15 cellular contexts compared by ENCODE assay signal in the genomic region with DNA sequence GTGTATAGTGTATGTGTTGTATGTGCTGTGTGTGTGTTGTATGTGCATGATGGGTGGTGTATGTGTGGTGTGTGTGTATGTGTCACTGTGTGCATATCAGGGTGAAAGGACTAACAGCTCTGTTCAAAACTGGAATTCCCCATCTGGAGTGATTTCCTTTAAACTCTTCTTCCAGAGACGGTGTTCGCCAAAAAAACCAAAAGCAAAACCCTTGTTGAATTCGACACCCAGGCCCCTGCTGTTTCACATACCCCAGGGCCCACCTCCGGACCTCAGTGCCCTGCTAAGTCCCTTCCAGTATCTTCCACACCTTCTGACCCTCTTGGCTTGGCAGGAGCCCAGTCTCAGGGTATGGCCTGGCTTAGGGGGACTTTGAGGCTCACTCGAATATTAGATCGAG. TPM values are rescaled to one million over a fixed set of nuclear protein-coding genes. Genes with fewer than 3 reads are reported as not detected.
DNase-seq lines count a peak whose midpoint lies in the region; FAIRE-seq and TF ChIP-seq lines count a peak whose summit lies in the region.
"Had no signal": no experiment of that assay in that cellular context is flagged by ENCODE, and none has a peak within 500 bp of the region (broad histone marks: within the 10 kb centered on the region; RNA-seq: fewer than 3 reads in every experiment).

No MANE protein-coding gene starts in this region.

- H2BK12ac ChIP-seq in mesenchymal stem cell (ENCODE audit: low read length in 2 of 2) = no peak overlapping the region

- DNase-seq in GM12892 (ENCODE audit: insufficient read length) = no peak
- DNase-seq in brain microvascular endothelial cell = peak; percentile 43
- peak; percentile 62 for DNase-seq in mesenchymal stem cell
- no peak for DNase-seq in NK-92 treated with Interleukin-12 subunit alpha and Interleukin-12 subunit beta, amount 100 ng/mL, for 24 hours (lab: John Stamatoyannopoulos, UW)
- DNase-seq in AG08396 (ENCODE audit: low spot score) = no peak
- no peak for DNase-seq in MM.1S
- DNase-seq in kidney = no peak
- DNase-seq: activated CD4-positive, alpha-beta memory T cell treated with anti-CD3 and anti-CD28 coated beads, Interleukin-2, amount 10 ng/mL, durations not matched to agents 7 days and 5 days; adrenal gland; DMS153; mesendoderm; NCI-H526 treated with DMSO at 0.1 percent for 48 hours; stimulated activated CD4-positive, alpha-beta T cell treated with anti-CD3 and anti-CD28 coated beads, Interleukin-1b, Interleukin-23, amount 100 ng/mL, for 48 hours had no signal

- H3K4me1 ChIP-seq in ACC112 (ENCODE audit: control insufficient read depth, insufficient read depth, low read length, unreplicated experiment) (peaks cover 31% of the 10 kb centered on the region), mesenchymal stem cell (ENCODE audit: control insufficient read depth, insufficient read depth, low read depth, low read length) (peaks cover 20% of the 10 kb centered on the region), MM.1S (ENCODE audit: low read length) (no peaks in the 10 kb centered on the region), kidney (ENCODE audit: control insufficient read depth in 1 of 2, insufficient read depth in 1 of 2, low read depth in 1 of 2, low read length in 2 of 2) (no peaks in the 10 kb centered on the region)
- H3K4me1 ChIP-seq: adrenal gland had no signal

- H2AFZ ChIP-seq in ACC112 (ENCODE audit: low read length, unreplicated experiment) = peak overlapping the region; percentile 61
- H2AFZ ChIP-seq in mesenchymal stem cell (ENCODE audit: low read depth, low read length) = no peak overlapping the region
- no peak overlapping the region for H2AFZ ChIP-seq in MM.1S (ENCODE audit: low read length)

- no peak overlapping the region for H4K91ac ChIP-seq in mesenchymal stem cell (ENCODE audit: low read length)

- 90% methylated on average over 6 of the region's 6 CpGs for WGBS in mesenchymal stem cell

- H3K9me3 ChIP-seq in mesenchymal stem cell (ENCODE audit: control insufficient read depth, low read length) (peaks cover 2% of the 10 kb centered on the region), MM.1S (replicated peaks; ENCODE audit: insufficient read depth, low read length) (no peaks in the 10 kb centered on the region), kidney (ENCODE audit: control insufficient read depth in 1 of 2, low read length in 2 of 2) (no peaks in the 10 kb centered on the region)
- H3K9me3 ChIP-seq: adrenal gland had no signal

- H3K9me2 ChIP-seq in MM.1S (replicated peaks; ENCODE audit: insufficient read depth, low read length) = no peaks in the 10 kb centered on the region

- H3K27ac ChIP-seq in ACC112 (ENCODE audit: low read depth, low read length) (peak overlapping the region; percentile 94), brain microvascular endothelial cell (peak overlapping the region; percentile 93), mesenchymal stem cell (ENCODE audit: low read length, poor library complexity, severe bottlenecking) (no peak overlapping the region), MM.1S (ENCODE audit: low read length) (no peak overlapping the region), kidney (ENCODE audit: low read depth in 2 of 2, low read length in 2 of 2) (no peak overlapping the region)
- H3K27ac ChIP-seq: adrenal gland had no signal

- no peak overlapping the region for H3K18ac ChIP-seq in mesenchymal stem cell (ENCODE audit: low read depth in 1 of 2, low read length in 2 of 2)

- FAIRE-seq in GM12892 (lab: Jason Lieb, UNC) (peak; percentile 14), kidney (lab: Jason Lieb, UNC) (no peak)
- FAIRE-seq: GM18507 had no signal

- no peak for TF ChIP-seq POLR2A in GM12892 (IDR thresholded peaks at IDR 0.05; ENCODE audit: low read depth, low read length)

- in situ Hi-C loops in brain microvascular endothelial cell (cut with HindIII; ENCODE audit: low pct_ligation_motif_present, low sequenced_read_pairs) = no loop called here

- no peaks in the 10 kb centered on the region for H3K79me1 ChIP-seq in mesenchymal stem cell (replicated peaks; ENCODE audit: low read length, poor library complexity, severe bottlenecking)

- TF ChIP-seq CTCF in brain microvascular endothelial cell (IDR thresholded peaks at IDR 0.05; ENCODE audit: low read depth, low read length, missing control alignments) (no peak), MM.1S (IDR thresholded peaks at IDR 0.05; ENCODE audit: low read length) (no peak), kidney (IDR thresholded peaks at IDR 0.05; ENCODE audit: borderline replicate concordance, extremely low read depth, insufficient read depth) (no peak)

- no peak overlapping the region for H3K4ac ChIP-seq in mesenchymal stem cell (ENCODE audit: low read depth in 1 of 2, low read length in 2 of 2)

- no peaks in the 10 kb centered on the region for H3K79me2 ChIP-seq in ACC112 (ENCODE audit: control insufficient read depth, insufficient read depth, low read length, unreplicated experiment)
- no peaks in the 10 kb centered on the region for H3K79me2 ChIP-seq in MM.1S (ENCODE audit: low read length)

- no peak overlapping the region for H2AK5ac ChIP-seq in mesenchymal stem cell (ENCODE audit: low read length, severe bottlenecking)

- H3K9ac ChIP-seq in mesenchymal stem cell (ENCODE audit: low read length) (peak overlapping the region; percentile 22), MM.1S (ENCODE audit: low read length) (no peak overlapping the region), kidney (ENCODE audit: low read length in 2 of 2) (no peak overlapping the region)

- H2BK5ac ChIP-seq in mesenchymal stem cell (ENCODE audit: low read depth, low read length, poor library complexity, severe bottlenecking) = no peak overlapping the region

- peak overlapping the region in 1 of 2 experiments; percentile 57 for H3K14ac ChIP-seq in mesenchymal stem cell (ENCODE audit: low read length in 2 of 2)

- no peaks in the 10 kb centered on the region for H4K20me1 ChIP-seq in MM.1S (ENCODE audit: insufficient read depth, low read length)

- H3K27me3 ChIP-seq in ACC112 (ENCODE audit: insufficient read depth, low read length) (no peaks in the 10 kb centered on the region), brain microvascular endothelial cell (replicated peaks) (no peaks in the 10 kb centered on the region), mesenchymal stem cell (ENCODE audit: control insufficient read depth in 1 of 2, insufficient read depth in 1 of 2, low read length in 2 of 2) (peaks cover 0 to 9% of the 10 kb centered on the region in 2 experiments), MM.1S (replicated peaks; ENCODE audit: insufficient read depth, low read length) (no peaks in the 10 kb centered on the region)
- H3K27me3 ChIP-seq: adrenal gland had no signal

- intact Hi-C loops in kidney (cut with DNase I) = no loop called here

- H3K23ac ChIP-seq in mesenchymal stem cell (ENCODE audit: low read length in 2 of 2) = no peak overlapping the region

- H2BK120ac ChIP-seq in mesenchymal stem cell (ENCODE audit: low read depth, low read length) = no peak overlapping the region

- H3K36me3 ChIP-seq in ACC112 (ENCODE audit: insufficient read depth, low read length) (no peaks in the 10 kb centered on the region), brain microvascular endothelial cell (replicated peaks) (no peaks in the 10 kb centered on the region), mesenchymal stem cell (ENCODE audit: control insufficient read depth in 1 of 2, insufficient read depth in 2 of 2, low read depth in 1 of 2, low read length in 2 of 2) (no peaks in the 10 kb centered on the region), MM.1S (replicated peaks; ENCODE audit: insufficient read depth, low read length) (no peaks in the 10 kb centered on the region), kidney (ENCODE audit: control insufficient read depth in 1 of 2, insufficient read depth in 2 of 2, low read length in 2 of 2) (no peaks in the 10 kb centered on the region)
- H3K36me3 ChIP-seq: adrenal gland had no signal

- no peaks in the 10 kb centered on the region for H3F3A ChIP-seq in MM.1S (ENCODE audit: insufficient read depth, low read length)

- peak overlapping the region; percentile 44 for H2BK15ac ChIP-seq in mesenchymal stem cell (ENCODE audit: low read depth, poor library complexity, severe bottlenecking)

- no peak overlapping the region for H3K4me2 ChIP-seq in mesenchymal stem cell (ENCODE audit: low read length, poor library complexity, severe bottlenecking)
- H3K4me2 ChIP-seq in MM.1S (ENCODE audit: low read depth, low read length) = no peak overlapping the region

- H4K8ac ChIP-seq in mesenchymal stem cell (ENCODE audit: low read length) = no peak overlapping the region

- H3K4me3 ChIP-seq in ACC112 (ENCODE audit: low read depth, low read length) (no peak overlapping the region), brain microvascular endothelial cell (ENCODE audit: low read depth, low read length) (no peak overlapping the region), mesenchymal stem cell (ENCODE audit: insufficient read depth in 1 of 2, low read depth in 1 of 2, low read length in 2 of 2) (no peak overlapping the region), MM.1S (ENCODE audit: low read length) (no peak overlapping the region), kidney (ENCODE audit: low read length in 2 of 2) (no peak overlapping the region)
- H3K4me3 ChIP-seq: adrenal gland had no signal

RNA-seq across cellular contexts. Expression of a gene that starts 44.9 kb away (rescaled TPM):
- 76.0 TPM for polyA plus RNA-seq in GM12892 (2012; ENCODE audit: missing spikeins)
- polyA plus RNA-seq in mesenchymal stem cell (2013, experiment 1 of 2) = 246 TPM
- 245 TPM for polyA plus RNA-seq in mesenchymal stem cell (2013, experiment 2 of 2)
- 81.2 TPM for total RNA-seq in kidney
- 136 TPM for polyA plus RNA-seq in kidney (ENCODE audit: insufficient read depth, low read depth, low replicate concordance)

Comparison
In these comparisons a context has a peak if more than half of its experiments do, and no peak if none do; other contexts are left out.
1. H3K27ac ChIP-seq: peak in ACC112 (single experiment) and brain microvascular endothelial cell (single experiment); none in mesenchymal stem cell (single experiment), MM.1S (single experiment) and kidney (0 of 2).
2. DNase-seq: peak in brain microvascular endothelial cell (single experiment) and mesenchymal stem cell (single experiment); none in GM12892 (single experiment), NK-92 treated with Interleukin-12 subunit alpha and Interleukin-12 subunit beta, amount 100 ng/mL, for 24 hours (single experiment), AG08396 (single experiment), MM.1S (single experiment) and kidney (single experiment).